ENCODE assay signal across 13 cellular contexts in the genomic region with DNA sequence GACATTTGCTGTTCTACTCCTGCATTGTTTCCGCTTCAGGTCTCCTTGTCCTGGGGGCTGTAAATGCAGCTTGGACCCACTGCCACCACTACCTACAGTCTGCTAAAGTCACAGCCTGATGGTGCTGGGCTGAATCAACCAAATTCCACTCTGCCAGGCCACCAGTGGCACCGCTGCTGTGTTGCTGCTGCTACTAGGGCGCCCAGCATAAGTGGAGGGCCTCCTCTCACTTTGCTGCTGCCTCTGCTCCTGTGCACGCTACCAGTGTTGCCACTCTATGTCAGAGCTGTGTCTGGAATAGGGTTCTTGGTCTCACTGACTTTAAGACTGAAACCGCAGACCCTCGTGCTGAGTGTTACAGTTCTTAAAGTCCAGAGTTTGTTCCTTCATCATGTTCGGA. TPM values are rescaled to one million over a fixed set of nuclear protein-coding genes. Genes with fewer than 3 reads are reported as not detected.
DNase-seq lines count a peak whose midpoint lies in the region; ATAC-seq lines count a peak whose summit lies in the region.
"Had no signal": no experiment of that assay in that cellular context is flagged by ENCODE, and none has a peak within 500 bp of the region (broad histone marks: within the 10 kb centered on the region; RNA-seq: fewer than 3 reads in every experiment).

No MANE protein-coding gene starts in this region.

- in situ Hi-C loops in HAP-1 (cut with MboI; ENCODE audit: low sequenced_read_pairs): no loop called here

- H3K4me3 Mint-ChIP-seq in activated CD4-positive, alpha-beta memory T cell treated with anti-CD3 and anti-CD28 coated beads, Interleukin-2, amount 10 ng/mL, durations not matched to agents 7 days and 5 days: no peak overlapping the region
- peak overlapping the region; percentile 31 to 98 (median 74) for H3K4me3 Mint-ChIP-seq in naive thymus-derived CD8-positive, alpha-beta T cell

- no peak for ATAC-seq in naive thymus-derived CD8-positive, alpha-beta T cell
- no peak for ATAC-seq in HG02981 (IDR thresholded peaks at IDR 0.05; ENCODE audit: unreplicated experiment)

- peaks cover 8 to 19% (median 14%) of the 10 kb centered on the region in 11 experiments for H3K36me3 ChIP-seq in BLaER1 treated with 17β-estradiol and CSF1 and Interleukin-3, amounts not matched to agents 10 nM and 100 nM
- H3K36me3 ChIP-seq in HAP-1 (replicated peaks): peaks cover 6% of the 10 kb centered on the region

- H3K27ac ChIP-seq in BLaER1 treated with 17β-estradiol and CSF1 and Interleukin-3, amounts not matched to agents 10 nM and 100 nM: peak overlapping the region in 5 of 11 experiments; percentile 88 to 93 (median 93); a peak in 7 of 22 replicates

- no peaks in the 10 kb centered on the region for H3K27me3 Mint-ChIP-seq in activated CD4-positive, alpha-beta memory T cell treated with anti-CD3 and anti-CD28 coated beads, Interleukin-2, amount 10 ng/mL, durations not matched to agents 7 days and 5 days
- no peaks in the 10 kb centered on the region for H3K27me3 Mint-ChIP-seq in naive thymus-derived CD8-positive, alpha-beta T cell

- peaks cover 25% of the 10 kb centered on the region for H3K36me3 Mint-ChIP-seq in activated CD4-positive, alpha-beta memory T cell treated with anti-CD3 and anti-CD28 coated beads, Interleukin-2, amount 10 ng/mL, durations not matched to agents 7 days and 5 days (ENCODE audit: low read depth)
- H3K36me3 Mint-ChIP-seq in naive thymus-derived CD8-positive, alpha-beta T cell: peaks cover 0 to 8% (median 4%) of the 10 kb centered on the region in 3 donors

- peaks cover 6 to 33% (median 27%) of the 10 kb centered on the region in 11 experiments; a peak in 18 of 22 replicates for H4K20me1 ChIP-seq in BLaER1 treated with 17β-estradiol and CSF1 and Interleukin-3, amounts not matched to agents 10 nM and 100 nM

- POLR2A ChIA-PET in activated CD4-positive, alpha-beta memory T cell treated with anti-CD3 and anti-CD28 coated beads, Interleukin-2, amount 10 ng/mL, durations not matched to agents 7 days and 5 days (lab: Charles Lee): interaction anchor here (1.2 to 5.0 kb wide), 4 partner anchors 10 to 207 kb away, joined by 3 to 61 read pairs (median 9); partner anchors contain the start of genes CAGE1, RIOK1 and RREB1
- POLR2A ChIA-PET in naive thymus-derived CD8-positive, alpha-beta T cell (lab: Charles Lee): interaction anchor here (2.5 kb wide), 1 partner anchor 75 kb away, joined by 11 read pairs; the partner anchor contains the start of genes CAGE1 and RIOK1

- no peaks in the 10 kb centered on the region for H3K27me3 ChIP-seq in BLaER1 treated with 17β-estradiol and CSF1 and Interleukin-3, amounts not matched to agents 10 nM and 100 nM
- H3K27me3 ChIP-seq in HAP-1 (ENCODE audit: low read depth): no peaks in the 10 kb centered on the region
- H3K27me3 ChIP-seq: BE2C, suprapubic skin had no signal

- H3K4me1 ChIP-seq in BLaER1 treated with 17β-estradiol and CSF1 and Interleukin-3, amounts not matched to agents 10 nM and 100 nM: peaks cover 32 to 45% (median 36%) of the 10 kb centered on the region in 10 experiments
- peaks cover 16% of the 10 kb centered on the region for H3K4me1 ChIP-seq in HAP-1
- H3K4me1 ChIP-seq: BE2C had no signal

- H3K4me2 ChIP-seq in BLaER1 treated with 17β-estradiol and CSF1 and Interleukin-3, amounts not matched to agents 10 nM and 100 nM: peak overlapping the region; percentile 74 to 94 (median 87)

- H3K27ac Mint-ChIP-seq in activated CD4-positive, alpha-beta memory T cell treated with anti-CD3 and anti-CD28 coated beads, Interleukin-2, amount 10 ng/mL, durations not matched to agents 7 days and 5 days: peak overlapping the region; percentile 94
- peak overlapping the region in 8 of 10 donors; percentile 8 to 93 (median 58) for H3K27ac Mint-ChIP-seq in naive thymus-derived CD8-positive, alpha-beta T cell

- peaks cover 38% of the 10 kb centered on the region for H3K4me1 Mint-ChIP-seq in activated CD4-positive, alpha-beta memory T cell treated with anti-CD3 and anti-CD28 coated beads, Interleukin-2, amount 10 ng/mL, durations not matched to agents 7 days and 5 days
- H3K4me1 Mint-ChIP-seq in naive thymus-derived CD8-positive, alpha-beta T cell: peaks cover 10 to 45% (median 29%) of the 10 kb centered on the region in 4 donors

- H3K9me3 Mint-ChIP-seq in activated CD4-positive, alpha-beta memory T cell treated with anti-CD3 and anti-CD28 coated beads, Interleukin-2, amount 10 ng/mL, durations not matched to agents 7 days and 5 days: peaks cover 2% of the 10 kb centered on the region
- H3K9me3 Mint-ChIP-seq in naive thymus-derived CD8-positive, alpha-beta T cell: no peaks in the 10 kb centered on the region

- CTCF ChIA-PET in activated CD4-positive, alpha-beta memory T cell treated with anti-CD3 and anti-CD28 coated beads, Interleukin-2, amount 10 ng/mL, durations not matched to agents 7 days and 5 days (lab: Charles Lee): no interaction called here

- H3K9me3 ChIP-seq in BLaER1 treated with 17β-estradiol and CSF1 and Interleukin-3, amounts not matched to agents 10 nM and 100 nM (replicated peaks in 1 of 11): peaks cover 0 to 15% (median 11%) of the 10 kb centered on the region in 11 experiments; a peak in 14 of 22 replicates
- H3K9me3 ChIP-seq in HAP-1: no peaks in the 10 kb centered on the region
- H3K9me3 ChIP-seq: BE2C, suprapubic skin had no signal

- H3K9ac ChIP-seq in BLaER1 treated with 17β-estradiol and CSF1 and Interleukin-3, amounts not matched to agents 10 nM and 100 nM: peak overlapping the region in 7 of 11 experiments; percentile 24 to 97 (median 93); a peak in 9 of 22 replicates

- H3K4me3 ChIP-seq in BLaER1 treated with 17β-estradiol and CSF1 and Interleukin-3, amounts not matched to agents 10 nM and 100 nM: no peak overlapping the region
- no peak overlapping the region for H3K4me3 ChIP-seq in HAP-1

- peak; percentile 7 for DNase-seq in DMS79 (lab: John Stamatoyannopoulos, UW)
- no peak for DNase-seq in activated CD4-positive, alpha-beta memory T cell treated with anti-CD3 and anti-CD28 coated beads, Interleukin-2, amount 10 ng/mL, durations not matched to agents 7 days and 5 days
- DNase-seq in naive thymus-derived CD8-positive, alpha-beta T cell: no peak
- DNase-seq in superior temporal gyrus (ENCODE audit: extremely low spot score): no peak
- DNase-seq in HAP-1 (ENCODE audit: low spot score in 2 of 2): no peak
- DNase-seq: activated CD8-positive, alpha-beta memory T cell treated with anti-CD3 and anti-CD28 coated beads, Interleukin-2, amount 50 U/mL, for 4 hours; BE2C; EL; mammary epithelial cell; MM.1S had no signal

RNA-seq across cellular contexts. Expression of gene SSR1, which starts 1.4 kb away (rescaled TPM):
- 100 to 1,000 TPM; 182 to 188 TPM for total RNA-seq in activated CD4-positive, alpha-beta memory T cell treated with anti-CD3 and anti-CD28 coated beads, Interleukin-2, amount 10 ng/mL, durations not matched to agents 7 days and 5 days
- 100 to 1,000 TPM in 1 of 2 experiments, 10 to 100 TPM in 1; 97.5 to 112 TPM for total RNA-seq in naive thymus-derived CD8-positive, alpha-beta T cell
- 100 to 1,000 TPM; 136 to 159 (median 156) TPM for polyA plus RNA-seq in naive thymus-derived CD8-positive, alpha-beta T cell
